ENCODE assay signal across 20 cellular contexts in the genomic region with DNA sequence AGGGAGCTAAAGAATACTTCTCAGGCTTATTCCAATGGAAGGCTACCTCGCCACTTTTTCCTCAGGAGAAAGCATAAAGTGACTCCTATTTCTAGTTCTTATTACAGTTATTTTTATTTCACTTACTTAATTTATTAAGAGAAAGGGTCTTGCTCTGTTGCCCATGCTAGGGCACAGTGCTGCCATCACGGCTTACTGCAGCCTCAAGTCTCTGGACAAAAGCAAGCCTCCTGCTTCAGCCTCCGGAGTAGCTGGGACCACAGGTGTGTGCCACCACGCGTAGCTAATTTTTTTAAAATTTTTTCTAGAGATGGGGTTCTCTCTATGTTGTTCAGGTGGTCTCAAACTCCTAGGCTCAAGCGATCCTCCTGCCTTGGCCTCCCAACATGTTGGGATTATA. TPM values are rescaled to one million over a fixed set of nuclear protein-coding genes. Genes with fewer than 3 reads are reported as not detected.
DNase-seq lines count a peak whose midpoint lies in the region; ATAC-seq and TF ChIP-seq lines count a peak whose summit lies in the region.
"Had no signal": no experiment of that assay in that cellular context is flagged by ENCODE, and none has a peak within 500 bp of the region (broad histone marks: within the 10 kb centered on the region; RNA-seq: fewer than 3 reads in every experiment).

No MANE protein-coding gene starts in this region.

- H3K4me1 ChIP-seq in Loucy (ENCODE audit: insufficient read depth, low read length, poor library complexity, severe bottlenecking): peaks cover 63% of the 10 kb centered on the region
- peaks cover 48% of the 10 kb centered on the region for H3K4me1 ChIP-seq in effector memory CD4-positive, alpha-beta T cell (ENCODE audit: control insufficient read depth, insufficient read depth, low read length, poor library complexity, severe bottlenecking)

- intact Hi-C loops in activated naive CD4-positive, alpha-beta T cell treated with anti-CD3 and anti-CD28 coated beads for 36 hours (cut with micrococcal nuclease): no loop called here

- peaks cover 1% of the 10 kb centered on the region for H3K36me3 Mint-ChIP-seq in activated naive CD4-positive, alpha-beta T cell treated with anti-CD3 and anti-CD28 coated beads for 36 hours (ENCODE audit: low read depth)
- H3K36me3 Mint-ChIP-seq in activated naive CD4-positive, alpha-beta T cell treated with anti-CD3 and anti-CD28 coated beads, Interleukin-2, amount 50 U/mL, for 72 hours: peaks cover 6 to 11% of the 10 kb centered on the region in 2 donors
- H3K36me3 Mint-ChIP-seq: IgD-negative memory B cell had no signal

- peaks cover 63% of the 10 kb centered on the region for H3K4me1 Mint-ChIP-seq in activated naive CD4-positive, alpha-beta T cell treated with anti-CD3 and anti-CD28 coated beads for 36 hours (ENCODE audit: low read depth)

- no peak for DNase-seq in activated naive CD4-positive, alpha-beta T cell treated with anti-CD3 and anti-CD28 coated beads for 36 hours
- DNase-seq in activated naive CD4-positive, alpha-beta T cell treated with anti-CD3 and anti-CD28 coated beads, Interleukin-2, amount 50 U/mL, for 72 hours (ENCODE audit: low spot score in 2 of 2): no peak
- no peak for DNase-seq in effector memory CD4-positive, alpha-beta T cell
- DNase-seq in kidney tubule cell (ENCODE audit: low spot score) (no peak), NCI-H526 (lab: John Stamatoyannopoulos, UW) (no peak)
- DNase-seq: 8988T; CD8-positive, alpha-beta memory T cell; DMS53; NCI-H1105; NCI-H2081 treated with DMSO at 0.1 percent for 48 hours; NCI-H446 treated with DMSO at 0.1 percent for 48 hours; NCI-H748 treated with DMSO at 0.1 percent for 48 hours; NK-92 treated with Interleukin-12 subunit alpha and Interleukin-12 subunit beta, amount 100 ng/mL, for 24 hours; OCI-M1; SHP77 treated with DMSO at 0.1 percent for 48 hours; SK-N-SH had no signal

- H3K9me3 ChIP-seq in Loucy (ENCODE audit: insufficient read depth, low read depth, low read length): peaks cover 6% of the 10 kb centered on the region; the same call in 1 of the 2 replicates
- no peaks in the 10 kb centered on the region for H3K9me3 ChIP-seq in effector memory CD4-positive, alpha-beta T cell (ENCODE audit: control insufficient read depth, low read length)
- H3K9me3 ChIP-seq: SK-N-SH had no signal

- H3K4me3 Mint-ChIP-seq in activated naive CD4-positive, alpha-beta T cell treated with anti-CD3 and anti-CD28 coated beads for 36 hours: no peak overlapping the region

- H3K27me3 Mint-ChIP-seq in activated naive CD4-positive, alpha-beta T cell treated with anti-CD3 and anti-CD28 coated beads for 36 hours (ENCODE audit: low read depth): no peaks in the 10 kb centered on the region
- H3K27me3 Mint-ChIP-seq: CD8-positive, alpha-beta memory T cell had no signal

- 0 out of 2 replicates have a peak overlapping the region, but pooled peaks have one; percentile 30 for H2AFZ ChIP-seq in Loucy (ENCODE audit: low read length)

- no peaks in the 10 kb centered on the region for H3K27me3 ChIP-seq in Loucy (ENCODE audit: insufficient read depth, low read length, poor library complexity, severe bottlenecking)
- no peaks in the 10 kb centered on the region for H3K27me3 ChIP-seq in effector memory CD4-positive, alpha-beta T cell (replicated peaks; ENCODE audit: control insufficient read depth, insufficient read depth, low read length, poor library complexity, severe bottlenecking)

- H3K36me3 ChIP-seq in Loucy (ENCODE audit: insufficient read depth, low read length): no peaks in the 10 kb centered on the region
- H3K36me3 ChIP-seq in effector memory CD4-positive, alpha-beta T cell (ENCODE audit: control insufficient read depth, insufficient read depth, low read length): no peaks in the 10 kb centered on the region

- no peak for ATAC-seq in activated naive CD4-positive, alpha-beta T cell treated with anti-CD3 and anti-CD28 coated beads, Interleukin-2, amount 50 U/mL, for 72 hours
- no peak for ATAC-seq in HG03520 (IDR thresholded peaks at IDR 0.05; ENCODE audit: unreplicated experiment)
- ATAC-seq in HG03442 (IDR thresholded peaks at IDR 0.05; ENCODE audit: unreplicated experiment): no peak

- no peaks in the 10 kb centered on the region for H3K9me2 ChIP-seq in Loucy (replicated peaks; ENCODE audit: low read depth, low read length)
- H3K9me2 ChIP-seq: SK-N-SH had no signal

- CTCF ChIA-PET in activated naive CD4-positive, alpha-beta T cell treated with anti-CD3 and anti-CD28 coated beads for 36 hours (lab: Charles Lee): interaction anchor here (0.5 to 3.1 kb wide), 7 partner anchors 11 to 91 kb away, joined by 3 to 9 read pairs (median 3); no protein-coding TSS in a partner anchor

- no peaks in the 10 kb centered on the region for H3K9me3 Mint-ChIP-seq in activated naive CD4-positive, alpha-beta T cell treated with anti-CD3 and anti-CD28 coated beads for 36 hours
- H3K9me3 Mint-ChIP-seq in activated naive CD4-positive, alpha-beta T cell treated with anti-CD3 and anti-CD28 coated beads, Interleukin-2, amount 50 U/mL, for 72 hours: peaks cover 5 to 9% of the 10 kb centered on the region in 2 donors
- H3K9me3 Mint-ChIP-seq: CD8-positive, alpha-beta memory T cell had no signal

- H3K9ac ChIP-seq in Loucy (ENCODE audit: low read depth, low read length, poor library complexity, severe bottlenecking): no peak overlapping the region
- H3K9ac ChIP-seq: SK-N-SH had no signal

- H3K4me2 ChIP-seq in Loucy (ENCODE audit: low read depth, low read length, poor library complexity, severe bottlenecking): peak overlapping the region; percentile 5
- H3K4me2 ChIP-seq: SK-N-SH had no signal

- peaks cover 27% of the 10 kb centered on the region for H3K79me2 ChIP-seq in Loucy (ENCODE audit: insufficient read depth, low read length)

- H3F3A ChIP-seq in Loucy (ENCODE audit: low read depth): peaks cover 16% of the 10 kb centered on the region

- H3K27ac ChIP-seq in effector memory CD4-positive, alpha-beta T cell (ENCODE audit: insufficient read depth, low read length, poor library complexity, severe bottlenecking): peak overlapping the region; percentile 79

- H3K4me3 ChIP-seq in Loucy (ENCODE audit: low read length, poor library complexity, severe bottlenecking): no peak overlapping the region
- no peak overlapping the region for H3K4me3 ChIP-seq in effector memory CD4-positive, alpha-beta T cell (ENCODE audit: insufficient read depth, low read depth, low read length, poor library complexity, severe bottlenecking)

- H3K27ac Mint-ChIP-seq in activated naive CD4-positive, alpha-beta T cell treated with anti-CD3 and anti-CD28 coated beads for 36 hours: peak overlapping the region; percentile 84
- no peak overlapping the region for H3K27ac Mint-ChIP-seq in activated naive CD4-positive, alpha-beta T cell treated with anti-CD3 and anti-CD28 coated beads, Interleukin-2, amount 50 U/mL, for 72 hours

- H4K20me1 ChIP-seq in Loucy (ENCODE audit: insufficient read depth, low read length, poor library complexity, severe bottlenecking): no peaks in the 10 kb centered on the region

- no peak for TF ChIP-seq CTCF in Loucy (conservative IDR thresholded peaks at IDR 0.05; ENCODE audit: low read length)

RNA-seq across cellular contexts. Expression of gene CHRNA9, which starts 36.0 kb away (rescaled TPM):
- not detected for total RNA-seq in activated naive CD4-positive, alpha-beta T cell treated with anti-CD3 and anti-CD28 coated beads for 36 hours
- not detected for total RNA-seq in activated naive CD4-positive, alpha-beta T cell treated with anti-CD3 and anti-CD28 coated beads, Interleukin-2, amount 50 U/mL, for 72 hours
